8 cellular contexts compared by ENCODE assay signal in the genomic region with DNA sequence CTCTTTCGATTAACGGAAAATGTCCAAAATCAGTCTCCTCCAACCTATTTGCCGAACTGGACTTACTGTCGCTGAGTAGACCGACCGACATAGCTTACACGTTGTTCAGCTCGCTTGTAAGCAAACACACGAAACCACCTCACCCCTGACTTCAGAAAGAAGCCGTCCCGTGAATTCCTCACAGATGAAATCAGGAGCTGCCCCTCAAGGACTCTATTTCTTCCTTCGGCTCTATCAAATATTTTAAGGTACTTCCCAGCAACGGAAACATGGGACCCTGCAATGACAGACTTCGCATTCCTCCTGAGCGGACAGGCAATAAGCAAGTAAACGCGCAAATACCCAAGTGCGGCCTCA. TPM values are rescaled to one million over a fixed set of nuclear protein-coding genes. Genes with fewer than 3 reads are reported as not detected.
DNase-seq lines count a peak whose midpoint lies in the region; ATAC-seq and TF ChIP-seq lines count a peak whose summit lies in the region.

No MANE protein-coding gene starts in this region.

- H3K27ac ChIP-seq in KOPT-K1 (ENCODE audit: low read depth, low read length, poor library complexity, severe bottlenecking) (peak overlapping the region; percentile 94), vagina (peak overlapping the region; percentile 86)

- H3K9me3 Mint-ChIP-seq in MCF 10A (ENCODE audit: unreplicated experiment), result no peaks in the 10 kb centered on the region

- ATAC-seq in HG03342 (IDR thresholded peaks at IDR 0.05; ENCODE audit: unreplicated experiment) (no peak), HG02840 (IDR thresholded peaks at IDR 0.05; ENCODE audit: low FRiP score, unreplicated experiment) (no peak)

- TF ChIP-seq CTCF in MCF 10A (IDR thresholded peaks at IDR 0.05; ENCODE audit: unreplicated experiment) (no peak), vagina (IDR thresholded peaks at IDR 0.05) (no peak)

- peaks cover 71% of the 10 kb centered on the region for H3K4me1 ChIP-seq in vagina

- POLR2A ChIA-PET in MCF 10A (lab: Yijun Ruan, JAX), result interaction anchor here (0.6 to 6.4 kb wide), 10 partner anchors 9 to 550 kb away, joined by 3 to 341 read pairs (median 10); a partner anchor contains a TSS

- TSS peak; percentile 49 for BruUV-seq in MCF 10A (replicated peaks; lab: Mats Ljungman, UMichigan)

- H3K36me3 Mint-ChIP-seq in MCF 10A (ENCODE audit: insufficient read depth, unreplicated experiment), result peaks cover 30% of the 10 kb centered on the region

- H3K36me3 ChIP-seq in KOPT-K1 (ENCODE audit: insufficient read depth, low read length) (peaks cover 53% of the 10 kb centered on the region), vagina (peaks cover 0 to under 1% of the 10 kb centered on the region in 2 donors)

- peaks cover 15% of the 10 kb centered on the region for H3K4me1 Mint-ChIP-seq in MCF 10A (ENCODE audit: insufficient read depth, unreplicated experiment)

- no peak overlapping the region for H3K4me3 Mint-ChIP-seq in MCF 10A (ENCODE audit: unreplicated experiment)

- DNase-seq in COLO829 (ENCODE audit: low spot score) (peak; percentile 35), MCF 10A (ENCODE audit: unreplicated experiment) (no peak), lung microvascular endothelial cell (ENCODE audit: low read depth in 2 of 2) (peak; percentile 54 to 62), vagina (ENCODE audit: extremely low spot score in 2 of 2) (no peak), retina (no peak)

- H3K27me3 ChIP-seq in vagina, result no peaks in the 10 kb centered on the region

- no peak for TF ChIP-seq POLR2A in vagina (IDR thresholded peaks at IDR 0.05)

- no peaks in the 10 kb centered on the region for H3K9me3 ChIP-seq in KOPT-K1 (ENCODE audit: insufficient read depth, low read length, poor library complexity, severe bottlenecking)
- no peaks in the 10 kb centered on the region for H3K9me3 ChIP-seq in vagina

- peak overlapping the region; percentile 97 for H3K27ac Mint-ChIP-seq in MCF 10A (ENCODE audit: low read depth, unreplicated experiment)

- no peaks in the 10 kb centered on the region for H3K27me3 Mint-ChIP-seq in MCF 10A (ENCODE audit: insufficient read depth, unreplicated experiment)

- CTCF ChIA-PET in MCF 10A (lab: Yijun Ruan, JAX), result interaction anchor here (0.7 to 2.0 kb wide), 4 partner anchors 10 to 143 kb away, joined by 3 to 11 read pairs (median 4); a partner anchor contains a TSS

- H3K4me3 ChIP-seq in vagina, result peak overlapping the region; percentile 91 to 97

- intact Hi-C loops in MCF 10A (cut with micrococcal nuclease) (no loop called here), vagina (cut with DNase I) (no loop called here)

RNA-seq across cellular contexts. Expression of a gene that starts 1.0 kb away (rescaled TPM):
- total RNA-seq in MCF 10A (2022), result 31.6 and 36.4 TPM in 2 replicates
- 30.7 and 33.7 TPM in 2 replicates for total RNA-seq in lung microvascular endothelial cell
- 30.2 TPM for total RNA-seq in vagina

RNA-seq across cellular contexts. Expression of a gene that starts 10.7 kb away (rescaled TPM):
- total RNA-seq in MCF 10A (2022) (36.8 and 40.7 TPM in 2 replicates), lung microvascular endothelial cell (17.2 and 24.8 TPM in 2 replicates), vagina (58.7 TPM)

RNA-seq across cellular contexts. Expression of a gene that starts 15.5 kb away (rescaled TPM):
- total RNA-seq in MCF 10A (2022) (0.07 TPM in 1 of 2 replicates, not detected in the other), lung microvascular endothelial cell (3.2 and 3.9 TPM in 2 replicates), vagina (2.5 TPM)

Comparison
In these comparisons a context has a peak if more than half of its experiments do, and no peak if none do; other contexts are left out.
1. DNase-seq: peak in COLO829 (single experiment) and lung microvascular endothelial cell (2 of 2); none in MCF 10A (single experiment), vagina (0 of 2) and retina (single experiment).